In the genomic region with DNA sequence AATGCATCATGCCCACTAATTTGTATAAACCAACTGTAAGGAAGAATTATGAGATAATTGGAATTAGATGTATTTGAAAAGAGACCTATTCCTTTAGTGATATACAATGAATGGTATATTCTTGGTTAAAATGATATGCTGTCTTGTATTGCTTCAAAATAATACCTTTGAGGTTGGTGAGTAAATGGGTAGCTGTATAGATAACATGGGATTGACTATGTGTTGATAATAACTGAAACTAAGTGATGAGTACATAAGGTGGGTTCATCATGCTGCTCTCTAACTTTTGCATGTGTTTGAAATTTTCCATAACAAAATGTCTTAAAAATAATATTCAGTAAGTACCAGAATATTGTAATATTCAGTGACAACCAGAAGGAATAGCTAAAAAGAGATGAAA, we compare ENCODE assay signal across 17 cellular contexts.
DNase-seq lines count a peak whose midpoint lies in the region; ATAC-seq and TF ChIP-seq lines count a peak whose summit lies in the region.
"Had no signal": no experiment of that assay in that cellular context is flagged by ENCODE, and none has a peak within 500 bp of the region (broad histone marks: within the 10 kb centered on the region; RNA-seq: fewer than 3 reads in every experiment).

No MANE protein-coding gene starts in this region.

- DNase-seq in activated T-cell treated with anti-CD3 and anti-CD28 coated beads, Interleukin-2, amount 50 U/mL, for 4 hours: no peak
- DNase-seq in activated T-cell treated with anti-CD3 and anti-CD28 coated beads for 4 hours: no peak
- DNase-seq in activated T-helper 2 cell treated with anti-CD3 and anti-CD28 coated beads, Interferon-gamma antibody, Interleukin-2, Interleukin-4, amounts not matched to agents 10 μg/mL and 5 μg/mL and 100 μg/mL, durations not matched to agents 14 hours and 24 hours and 36 hours (ENCODE audit: low spot score): no peak
- no peak for DNase-seq in mesothelial cell of epicardium (ENCODE audit: low spot score in 2 of 2, unreplicated experiment in 2 of 2)
- DNase-seq in type B pancreatic cell (ENCODE audit: extremely low spot score, unreplicated experiment): no peak
- no peak for DNase-seq in COR-L47 (lab: John Stamatoyannopoulos, UW)
- DNase-seq in erythroblast (lab: John Stamatoyannopoulos, UW): no peak
- DNase-seq: CD8-positive, alpha-beta T cell; central memory CD4-positive, alpha-beta T cell; naive B cell; NCI-H1092; NCI-H2081; SHP77; stimulated activated CD4-positive, alpha-beta T cell treated with anti-CD3 and anti-CD28 coated beads, Interleukin-2, amount 100 ng/mL, for 48 hours had no signal

- H3K36me3 Mint-ChIP-seq in activated T-cell treated with anti-CD3 and anti-CD28 coated beads, Interleukin-2, amount 50 U/mL, for 4 hours (ENCODE audit: insufficient read depth): no peaks in the 10 kb centered on the region
- H3K36me3 Mint-ChIP-seq in activated T-helper 2 cell treated with anti-CD3 and anti-CD28 coated beads, Interferon-gamma antibody, Interleukin-2, Interleukin-4, amounts not matched to agents 10 μg/mL and 5 μg/mL and 100 μg/mL, durations not matched to agents 14 hours and 24 hours and 36 hours (ENCODE audit: low read depth): no peaks in the 10 kb centered on the region
- peaks cover 8% of the 10 kb centered on the region for H3K36me3 Mint-ChIP-seq in mesothelial cell of epicardium
- peaks cover 4% of the 10 kb centered on the region for H3K36me3 Mint-ChIP-seq in type B pancreatic cell
- H3K36me3 Mint-ChIP-seq: CD8-positive, alpha-beta T cell; naive B cell; WTC11 had no signal

- TF ChIP-seq CTCF in mesothelial cell of epicardium (IDR thresholded peaks at IDR 0.05; ENCODE audit: unreplicated experiment) (no peak), type B pancreatic cell (conservative IDR thresholded peaks at IDR 0.05) (no peak)

- peak; percentile 91 to 93 for ATAC-seq in activated T-cell treated with anti-CD3 and anti-CD28 coated beads, Interleukin-2, amount 50 U/mL, for 4 hours
- ATAC-seq in GM18861 (IDR thresholded peaks at IDR 0.05; ENCODE audit: unreplicated experiment): no peak
- ATAC-seq: CD8-positive, alpha-beta T cell; WTC11 had no signal

- peaks cover 12% of the 10 kb centered on the region for H3K4me1 Mint-ChIP-seq in activated T-cell treated with anti-CD3 and anti-CD28 coated beads, Interleukin-2, amount 50 U/mL, for 4 hours (ENCODE audit: low read depth)
- peaks cover 20% of the 10 kb centered on the region for H3K4me1 Mint-ChIP-seq in activated T-helper 2 cell treated with anti-CD3 and anti-CD28 coated beads, Interferon-gamma antibody, Interleukin-2, Interleukin-4, amounts not matched to agents 10 μg/mL and 5 μg/mL and 100 μg/mL, durations not matched to agents 14 hours and 24 hours and 36 hours (ENCODE audit: low read depth)
- H3K4me1 Mint-ChIP-seq in mesothelial cell of epicardium (peaks cover 44% of the 10 kb centered on the region), type B pancreatic cell (ENCODE audit: unreplicated experiment) (peaks cover 22% of the 10 kb centered on the region)
- H3K4me1 Mint-ChIP-seq: WTC11 had no signal

- H3K27ac Mint-ChIP-seq in activated T-helper 2 cell treated with anti-CD3 and anti-CD28 coated beads, Interferon-gamma antibody, Interleukin-2, Interleukin-4, amounts not matched to agents 10 μg/mL and 5 μg/mL and 100 μg/mL, durations not matched to agents 14 hours and 24 hours and 36 hours: peak overlapping the region; percentile 71
- H3K27ac Mint-ChIP-seq in mesothelial cell of epicardium (peak overlapping the region; percentile 91), type B pancreatic cell (peak overlapping the region; percentile 77)
- H3K27ac Mint-ChIP-seq: T-helper 1 cell treated with Interleukin-12 subunit alpha and Interleukin-12 subunit beta and Interleukin-4 antibody, amounts not matched to agents 30 μg/mL and 1 μg/mL, for 36 hours; WTC11 had no signal

- H3K4me3 Mint-ChIP-seq in activated T-cell treated with anti-CD3 and anti-CD28 coated beads, Interleukin-2, amount 50 U/mL, for 4 hours: no peak overlapping the region
- no peak overlapping the region for H3K4me3 Mint-ChIP-seq in activated T-helper 2 cell treated with anti-CD3 and anti-CD28 coated beads, Interferon-gamma antibody, Interleukin-2, Interleukin-4, amounts not matched to agents 10 μg/mL and 5 μg/mL and 100 μg/mL, durations not matched to agents 14 hours and 24 hours and 36 hours (ENCODE audit: low read depth)
- H3K4me3 Mint-ChIP-seq in mesothelial cell of epicardium (no peak overlapping the region), type B pancreatic cell (peak overlapping the region; percentile 14)
- H3K4me3 Mint-ChIP-seq: CD8-positive, alpha-beta T cell; naive B cell; T-helper 1 cell treated with Interleukin-12 subunit alpha and Interleukin-12 subunit beta and Interleukin-4 antibody, amounts not matched to agents 30 μg/mL and 1 μg/mL, for 36 hours; WTC11 had no signal

- H3K27me3 Mint-ChIP-seq in activated T-cell treated with anti-CD3 and anti-CD28 coated beads, Interleukin-2, amount 50 U/mL, for 4 hours (ENCODE audit: low read depth): no peaks in the 10 kb centered on the region
- H3K27me3 Mint-ChIP-seq in activated T-helper 2 cell treated with anti-CD3 and anti-CD28 coated beads, Interferon-gamma antibody, Interleukin-2, Interleukin-4, amounts not matched to agents 10 μg/mL and 5 μg/mL and 100 μg/mL, durations not matched to agents 14 hours and 24 hours and 36 hours (ENCODE audit: low read depth): no peaks in the 10 kb centered on the region
- H3K27me3 Mint-ChIP-seq in mesothelial cell of epicardium (ENCODE audit: low read depth): no peaks in the 10 kb centered on the region
- H3K27me3 Mint-ChIP-seq in type B pancreatic cell: no peaks in the 10 kb centered on the region
- H3K27me3 Mint-ChIP-seq: naive B cell had no signal

- intact Hi-C loops in activated T-helper 2 cell treated with anti-CD3 and anti-CD28 coated beads, Interferon-gamma antibody, Interleukin-2, Interleukin-4, amounts not matched to agents 10 μg/mL and 5 μg/mL and 100 μg/mL, durations not matched to agents 14 hours and 24 hours and 36 hours (cut with micrococcal nuclease): loop anchor here (1.0 to 5.0 kb wide), 5 partner anchors 50 to 335 kb away; no protein-coding TSS in a partner anchor

- TF ChIP-seq POLR2A in erythroblast (IDR thresholded peaks at IDR 0.05; ENCODE audit: low read length): no peak

- H3K9me3 Mint-ChIP-seq in activated T-cell treated with anti-CD3 and anti-CD28 coated beads, Interleukin-2, amount 50 U/mL, for 4 hours: no peaks in the 10 kb centered on the region
- H3K9me3 Mint-ChIP-seq in activated T-helper 2 cell treated with anti-CD3 and anti-CD28 coated beads, Interferon-gamma antibody, Interleukin-2, Interleukin-4, amounts not matched to agents 10 μg/mL and 5 μg/mL and 100 μg/mL, durations not matched to agents 14 hours and 24 hours and 36 hours: peaks cover 7% of the 10 kb centered on the region
- peaks cover 5% of the 10 kb centered on the region for H3K9me3 Mint-ChIP-seq in mesothelial cell of epicardium
- H3K9me3 Mint-ChIP-seq in type B pancreatic cell: peaks cover 5% of the 10 kb centered on the region
- H3K9me3 Mint-ChIP-seq: CD8-positive, alpha-beta T cell; naive B cell; WTC11 had no signal
